8 cellular contexts compared by ENCODE assay signal in genomic region chr16:2513405-2514332, GRCh38. TPM values are rescaled to one million over a fixed set of nuclear protein-coding genes. Genes with fewer than 3 reads are reported as not detected.
DNase-seq lines count a peak whose midpoint lies in the region; ATAC-seq and TF ChIP-seq lines count a peak whose summit lies in the region.

ATP6V0C (plus strand) TSS chr16:2513952; CDS start chr16:2514104, 152 bp downstream.

- H3K27me3 ChIP-seq in BLaER1 (no peaks in the 10 kb centered on the region), left lung (no peaks in the 10 kb centered on the region)

- H3K9me3 Mint-ChIP-seq in activated CD4-positive, alpha-beta T cell treated with anti-CD3 and anti-CD28 coated beads, Interleukin-2, amount 10 ng/mL, durations not matched to agents 7 days and 5 days, result no peaks in the 10 kb centered on the region

- ATAC-seq in GM19328 (IDR thresholded peaks at IDR 0.05; ENCODE audit: unreplicated experiment), result peak; percentile 61
- peak; percentile 55 for ATAC-seq in HG03460 (IDR thresholded peaks at IDR 0.05; ENCODE audit: unreplicated experiment)
- ATAC-seq in left lung, result peak; percentile 84

- no peak for TF ChIP-seq CTCF in left lung (IDR thresholded peaks at IDR 0.05)

- H3K36me3 ChIP-seq in BLaER1 (peaks cover 17% of the 10 kb centered on the region), left lung (peaks cover 0 to 10% of the 10 kb centered on the region in 2 donors)

- no peaks in the 10 kb centered on the region for H3K9me3 ChIP-seq in BLaER1
- H3K9me3 ChIP-seq in left lung, result no peaks in the 10 kb centered on the region

- intact Hi-C loops in left lung (cut with DNase I), result no loop called here

- CTCF ChIA-PET in activated CD4-positive, alpha-beta T cell treated with anti-CD3 and anti-CD28 coated beads, Interleukin-2, amount 10 ng/mL, durations not matched to agents 7 days and 5 days (lab: Charles Lee), result interaction anchor here (2.4 kb wide), 1 partner anchor 13 kb away, joined by 9 read pairs; no protein-coding TSS in a partner anchor

- H3K9ac ChIP-seq in BLaER1, result peak within 1 kb of the TSS; percentile 98

- POLR2A ChIA-PET in activated CD4-positive, alpha-beta T cell treated with anti-CD3 and anti-CD28 coated beads, Interleukin-2, amount 10 ng/mL, durations not matched to agents 7 days and 5 days (lab: Charles Lee), result no interaction called here

- peak within 1 kb of the TSS; percentile 92 for H3K4me3 Mint-ChIP-seq in activated CD4-positive, alpha-beta T cell treated with anti-CD3 and anti-CD28 coated beads, Interleukin-2, amount 10 ng/mL, durations not matched to agents 7 days and 5 days

- no peaks in the 10 kb centered on the region for H3K27me3 Mint-ChIP-seq in activated CD4-positive, alpha-beta T cell treated with anti-CD3 and anti-CD28 coated beads, Interleukin-2, amount 10 ng/mL, durations not matched to agents 7 days and 5 days

- peaks cover 43% of the 10 kb centered on the region for H4K20me1 ChIP-seq in BLaER1

- H3K4me1 ChIP-seq in BLaER1 (peaks cover 73% of the 10 kb centered on the region), left lung (peaks cover 37 to 86% of the 10 kb centered on the region in 2 donors)

- H3K4me1 Mint-ChIP-seq in activated CD4-positive, alpha-beta T cell treated with anti-CD3 and anti-CD28 coated beads, Interleukin-2, amount 10 ng/mL, durations not matched to agents 7 days and 5 days, result peaks cover 49% of the 10 kb centered on the region

- H3K27ac Mint-ChIP-seq in activated CD4-positive, alpha-beta T cell treated with anti-CD3 and anti-CD28 coated beads, Interleukin-2, amount 10 ng/mL, durations not matched to agents 7 days and 5 days, result peak within 1 kb of the TSS; percentile 96

- peak within 1 kb of the TSS; percentile 99 for H3K27ac ChIP-seq in BLaER1
- peak within 1 kb of the TSS; percentile 94 to 99 for H3K27ac ChIP-seq in left lung

- peak within 1 kb of the TSS; percentile 100 for H3K4me2 ChIP-seq in BLaER1

- DNase-seq in NCI-H526 (lab: John Stamatoyannopoulos, UW), result peak; percentile 58 to 96
- DNase-seq in activated CD4-positive, alpha-beta T cell treated with anti-CD3 and anti-CD28 coated beads, Interleukin-2, amount 10 ng/mL, durations not matched to agents 7 days and 5 days, result peak; percentile 92
- DNase-seq in dedifferentiated amniotic fluid mesenchymal stem cell (ENCODE audit: extremely low spot score), result peak; percentile 76
- DNase-seq in left lung, result peak; percentile 92 to 97
- peak; percentile 85 for DNase-seq in stimulated activated CD4-positive, alpha-beta T cell treated with anti-CD3 and anti-CD28 coated beads, Interleukin-2, amount 100 ng/mL, for 4 hours (ENCODE audit: low read depth)

- H3K4me3 ChIP-seq in BLaER1 (peak within 1 kb of the TSS; percentile 92), left lung (peak within 1 kb of the TSS; percentile 81 to 97)

- H3K36me3 Mint-ChIP-seq in activated CD4-positive, alpha-beta T cell treated with anti-CD3 and anti-CD28 coated beads, Interleukin-2, amount 10 ng/mL, durations not matched to agents 7 days and 5 days (ENCODE audit: low read depth), result peaks cover 7% of the 10 kb centered on the region

RNA-seq across cellular contexts. Expression of gene ATP6V0C, which starts in this region (rescaled TPM):
- total RNA-seq in activated CD4-positive, alpha-beta T cell treated with anti-CD3 and anti-CD28 coated beads, Interleukin-2, amount 10 ng/mL, durations not matched to agents 7 days and 5 days, result 100 to 1,000 TPM; 103 to 111 TPM
- total RNA-seq in left lung, result 100 to 1,000 TPM; 296 to 333 TPM

Comparison
In these comparisons a context has a peak if more than half of its experiments do, and no peak if none do; other contexts are left out.
1. Peak in every context shown above with its lines: DNase-seq, ATAC-seq, H3K4me3 ChIP-seq and H3K27ac ChIP-seq.